In genomic region chr2:212831671-212832199, GRCh38 we compare ENCODE assay signal across 19 cellular contexts.
A peak's percentile ranks its signal among the peaks of the same experiment; 100 is the strongest.
DNase-seq lines count a peak whose midpoint lies in the region; ATAC-seq and TF ChIP-seq lines count a peak whose summit lies in the region.
"Had no signal": no experiment of that assay in that cellular context is flagged by ENCODE, and none has a peak within 500 bp of the region (broad histone marks: within the 10 kb centered on the region; RNA-seq: fewer than 3 reads in every experiment).

No MANE protein-coding gene starts in this region.

- H3K4me3 ChIP-seq in right cardiac atrium (ENCODE audit: low read length) (no peak overlapping the region), H7 (ENCODE audit: insufficient read depth, low read depth, low read length) (no peak overlapping the region), neuronal stem cell (ENCODE audit: low read length in 2 of 2) (no peak overlapping the region), upper lobe of right lung (no peak overlapping the region), smooth muscle cell (no peak overlapping the region)
- H3K4me3 ChIP-seq: SJCRH30 had no signal

- no peaks in the 10 kb centered on the region for H3K79me1 ChIP-seq in neuronal stem cell (ENCODE audit: low read depth, low read length)

- peak overlapping the region; percentile 68 for H2AK5ac ChIP-seq in neuronal stem cell (ENCODE audit: low read depth, low read length)

- H3K9ac ChIP-seq in neuronal stem cell (ENCODE audit: low read depth, low read length, poor library complexity) (no peak overlapping the region), smooth muscle cell (ENCODE audit: low read depth) (no peak overlapping the region)

- H2BK5ac ChIP-seq in neuronal stem cell (ENCODE audit: low read length), result peak overlapping the region; percentile 78

- H2AFZ ChIP-seq in neuronal stem cell (ENCODE audit: low read length) (no peak overlapping the region), smooth muscle cell (ENCODE audit: low read depth) (no peak overlapping the region)

- H3K36me3 ChIP-seq in H7 (replicated peaks; ENCODE audit: control insufficient read depth, insufficient read depth, low read length) (no peaks in the 10 kb centered on the region), neuronal stem cell (replicated peaks in 1 of 2; ENCODE audit: control insufficient read depth in 2 of 2, insufficient read depth in 2 of 2, low read length in 2 of 2) (no peaks in the 10 kb centered on the region), upper lobe of right lung (no peaks in the 10 kb centered on the region), smooth muscle cell (ENCODE audit: low read depth) (no peaks in the 10 kb centered on the region)
- H3K36me3 ChIP-seq: SJCRH30 had no signal

- H4K91ac ChIP-seq in neuronal stem cell (ENCODE audit: low read depth, low read length, poor library complexity), result no peak overlapping the region

- H3K4me1 ChIP-seq in right cardiac atrium (ENCODE audit: control insufficient read depth, insufficient read depth, low read length) (no peaks in the 10 kb centered on the region), neuronal stem cell (ENCODE audit: control insufficient read depth in 2 of 2, insufficient read depth in 1 of 2, low read depth in 1 of 2, low read length in 2 of 2) (no peaks in the 10 kb centered on the region), upper lobe of right lung (no peaks in the 10 kb centered on the region), smooth muscle cell (ENCODE audit: low read depth) (no peaks in the 10 kb centered on the region)
- H3K4me1 ChIP-seq: SJCRH30 had no signal

- no peak overlapping the region for H2BK15ac ChIP-seq in neuronal stem cell (ENCODE audit: low read length)

- H2BK12ac ChIP-seq in neuronal stem cell (ENCODE audit: low read length), result no peak overlapping the region

- H4K20me1 ChIP-seq in smooth muscle cell (ENCODE audit: low read depth), result no peaks in the 10 kb centered on the region

- H3K4ac ChIP-seq in neuronal stem cell (ENCODE audit: low read length), result no peak overlapping the region

- DNase-seq in right cardiac atrium, result peak in 2 of 3 donors; percentile 45 to 54
- no peak for DNase-seq in left cardiac atrium
- DNase-seq in H7, result peak; percentile 21
- no peak for DNase-seq in neuronal stem cell (ENCODE audit: low spot score)
- DNase-seq in upper lobe of right lung, result peak; percentile 57
- DNase-seq in HuH-7.5 (ENCODE audit: low spot score), result no peak
- DNase-seq in smooth muscle cell (lab: John Stamatoyannopoulos, UW; ENCODE audit: unreplicated experiment), result no peak
- no peak for DNase-seq in GM19240 (ENCODE audit: insufficient read length, low spot score)
- DNase-seq: DMS153; EL; GOT3; KBM-7; MV-4-11; NCI-H1417; NCI-H187 treated with DMSO at 0.1 percent for 48 hours; NCI-H526 treated with DMSO at 0.1 percent for 48 hours; NK-92 treated with Interleukin-12 subunit alpha and Interleukin-12 subunit beta, amount 100 ng/mL, for 24 hours; SJCRH30 had no signal

- WGBS in right cardiac atrium, result 80% methylated on average over 50 of the region's 50 CpGs
- no CpG with 5 or more reads among the region's 50 CpGs for WGBS in neuronal stem cell (ENCODE audit: extremely low coverage in 2 of 2, insufficient read length in 2 of 2, insufficient replicate concordance in 1 of 2), 2 donors
- 94% methylated on average over 45 of the region's 50 CpGs for WGBS in smooth muscle cell (ENCODE audit: low lambda C conversion rate)

- no peak overlapping the region for H3K18ac ChIP-seq in neuronal stem cell (ENCODE audit: low read length)

- H3K9me3 ChIP-seq in right cardiac atrium (ENCODE audit: control insufficient read depth, low read length) (no peaks in the 10 kb centered on the region), neuronal stem cell (replicated peaks in 1 of 2; ENCODE audit: control insufficient read depth in 2 of 2, insufficient read depth in 1 of 2, low read depth in 1 of 2, low read length in 2 of 2) (peaks cover 3 to 13% of the 10 kb centered on the region in 2 donors), upper lobe of right lung (no peaks in the 10 kb centered on the region), smooth muscle cell (replicated peaks; ENCODE audit: low read depth) (no peaks in the 10 kb centered on the region)
- H3K9me3 ChIP-seq: SJCRH30 had no signal

- ATAC-seq in right cardiac atrium (peak in 1 of 2 donors; percentile 22), left cardiac atrium (no peak), upper lobe of right lung (peak; percentile 25)

- TF ChIP-seq CTCF in upper lobe of right lung (IDR thresholded peaks at IDR 0.05) (no peak), smooth muscle cell (IDR thresholded peaks at IDR 0.05; ENCODE audit: borderline replicate concordance, insufficient read depth, poor library complexity, severe bottlenecking) (no peak)

- no peak overlapping the region for H3K14ac ChIP-seq in neuronal stem cell (ENCODE audit: low read length)

- H4K8ac ChIP-seq in neuronal stem cell (ENCODE audit: low read depth, low read length), result no peak overlapping the region

- no peak overlapping the region for H3K23ac ChIP-seq in neuronal stem cell (ENCODE audit: low read depth, low read length, poor library complexity)

- no peaks in the 10 kb centered on the region for H3K79me2 ChIP-seq in smooth muscle cell (ENCODE audit: low read depth)

- H3K27ac ChIP-seq in right cardiac atrium (ENCODE audit: low read length), result no peak overlapping the region
- H3K27ac ChIP-seq in neuronal stem cell (replicated peaks; ENCODE audit: low read length), result no peak overlapping the region
- H3K27ac ChIP-seq in upper lobe of right lung, result no peak overlapping the region
- no peak overlapping the region for H3K27ac ChIP-seq in smooth muscle cell (ENCODE audit: low read depth)
- H3K27ac ChIP-seq: C4-2B, SJCRH30 had no signal

- H3K27me3 ChIP-seq in right cardiac atrium (ENCODE audit: control insufficient read depth, insufficient read depth) (no peaks in the 10 kb centered on the region), H7 (ENCODE audit: control insufficient read depth, insufficient read depth, low read length) (no peaks in the 10 kb centered on the region), neuronal stem cell (ENCODE audit: control insufficient read depth in 3 of 3, insufficient read depth in 3 of 3, low read depth in 1 of 3, low read length in 3 of 3) (no peaks in the 10 kb centered on the region), upper lobe of right lung (no peaks in the 10 kb centered on the region), smooth muscle cell (ENCODE audit: low read depth) (no peaks in the 10 kb centered on the region)
- H3K27me3 ChIP-seq: SJCRH30 had no signal

- intact Hi-C loops in right cardiac atrium (cut with DNase I) (no loop called here), left cardiac atrium (cut with DNase I) (no loop called here), upper lobe of right lung (cut with DNase I) (no loop called here)

- H3K4me2 ChIP-seq in neuronal stem cell (ENCODE audit: insufficient read depth, low read length, poor library complexity, severe bottlenecking), result no peak overlapping the region
- no peak overlapping the region for H3K4me2 ChIP-seq in smooth muscle cell

- no peak overlapping the region for H2BK120ac ChIP-seq in neuronal stem cell (ENCODE audit: low read depth, low read length)

- H3F3A ChIP-seq in smooth muscle cell (ENCODE audit: low read depth), result no peaks in the 10 kb centered on the region

Comparison
In these comparisons a context has a peak if more than half of its experiments do, and no peak if none do; other contexts are left out.
1. DNase-seq: peak in right cardiac atrium (2 of 3), H7 (single experiment) and upper lobe of right lung (single experiment); none in left cardiac atrium (single experiment), neuronal stem cell (single experiment), HuH-7.5 (single experiment), smooth muscle cell (single experiment) and GM19240 (single experiment).